In the genomic region with DNA sequence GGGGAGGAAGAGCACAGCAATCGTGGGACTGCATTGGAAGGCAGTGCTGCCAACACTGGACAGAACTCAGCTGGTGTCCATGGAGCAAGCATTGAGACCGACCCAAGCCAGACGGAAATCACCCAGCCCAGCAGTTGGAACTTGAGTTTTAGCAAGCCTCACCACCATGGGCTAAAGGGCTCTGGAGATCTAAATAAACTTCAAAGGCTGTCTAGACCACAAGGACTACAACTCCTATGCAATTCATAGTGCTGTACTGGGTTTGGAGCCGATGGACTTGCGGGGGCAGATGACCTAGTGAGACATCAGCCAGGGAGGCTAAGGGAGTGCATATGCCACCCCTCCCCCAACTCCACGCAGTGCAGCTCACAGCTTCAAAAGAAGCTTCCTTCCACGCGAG, we compare ENCODE assay signal across 16 cellular contexts.
"Had no signal": no experiment of that assay in that cellular context is flagged by ENCODE, and none has a peak within 500 bp of the region (broad histone marks: within the 10 kb centered on the region; RNA-seq: fewer than 3 reads in every experiment).

No MANE protein-coding gene starts in this region.

- H3K9ac ChIP-seq: neural progenitor cell had no signal

- H3K9me3 ChIP-seq: pancreas had no signal

- H3K4me1 ChIP-seq: neural progenitor cell, pancreas had no signal

- H3K4me3 Mint-ChIP-seq: activated CD4-positive, alpha-beta memory T cell treated with anti-CD3 and anti-CD28 coated beads, Interleukin-2, amount 10 ng/mL, durations not matched to agents 7 days and 5 days; activated naive CD8-positive, alpha-beta T cell treated with anti-CD3 and anti-CD28 coated beads, Interleukin-2, amount 50 U/mL, for 24 hours; activated T-cell treated with anti-CD3 and anti-CD28 coated beads, Interleukin-2, amount 50 U/mL, for 72 hours; mesothelial cell of epicardium; neural progenitor cell had no signal

- H3K36me3 ChIP-seq: neural progenitor cell, pancreas had no signal

- H2AFZ ChIP-seq: hepatocyte, neural progenitor cell had no signal

- H3K9me3 Mint-ChIP-seq: activated CD4-positive, alpha-beta memory T cell treated with anti-CD3 and anti-CD28 coated beads, Interleukin-2, amount 10 ng/mL, durations not matched to agents 7 days and 5 days; activated naive CD8-positive, alpha-beta T cell treated with anti-CD3 and anti-CD28 coated beads, Interleukin-2, amount 50 U/mL, for 24 hours; activated T-cell treated with anti-CD3 and anti-CD28 coated beads, Interleukin-2, amount 50 U/mL, for 72 hours; mesothelial cell of epicardium; neural progenitor cell had no signal

- H3K27ac Mint-ChIP-seq: activated CD4-positive, alpha-beta memory T cell treated with anti-CD3 and anti-CD28 coated beads, Interleukin-2, amount 10 ng/mL, durations not matched to agents 7 days and 5 days; activated naive CD8-positive, alpha-beta T cell treated with anti-CD3 and anti-CD28 coated beads, Interleukin-2, amount 50 U/mL, for 24 hours; activated T-cell treated with anti-CD3 and anti-CD28 coated beads, Interleukin-2, amount 50 U/mL, for 72 hours; mesothelial cell of epicardium; neural progenitor cell had no signal

- H3K4me2 ChIP-seq: hepatocyte, neural progenitor cell had no signal

- ATAC-seq: activated naive CD8-positive, alpha-beta T cell treated with anti-CD3 and anti-CD28 coated beads, Interleukin-2, amount 50 U/mL, for 24 hours; activated T-cell treated with anti-CD3 and anti-CD28 coated beads, Interleukin-2, amount 50 U/mL, for 72 hours; pancreas had no signal

- FAIRE-seq: pancreas had no signal

- DNase-seq: activated CD4-positive, alpha-beta memory T cell treated with anti-CD3 and anti-CD28 coated beads, Interleukin-2, amount 10 ng/mL, durations not matched to agents 7 days and 5 days; activated CD4-positive, CD25-positive, alpha-beta regulatory T cell treated with anti-CD3 and anti-CD28 coated beads, Interleukin-2, amount 50 U/mL, for 72 hours; activated naive CD8-positive, alpha-beta T cell treated with anti-CD3 and anti-CD28 coated beads, Interleukin-2, amount 50 U/mL, for 24 hours; activated T-cell treated with anti-CD3 and anti-CD28 coated beads, Interleukin-2, amount 50 U/mL, for 72 hours; effector CD4-positive, alpha-beta T cell; kidney glomerular epithelial cell; pancreas; retina; T-helper 9 cell; trophoblast cell had no signal

- H3K4me3 ChIP-seq: coronary artery, hepatocyte, neural progenitor cell, pancreas, skin epidermis had no signal

- H3K27ac ChIP-seq: coronary artery, epithelial cell of prostate, hepatocyte, neural progenitor cell, pancreas, skin epidermis had no signal

- H3K27me3 ChIP-seq: hepatocyte, neural progenitor cell, pancreas had no signal

- H3K36me3 Mint-ChIP-seq: mesothelial cell of epicardium, neural progenitor cell had no signal

- H3K27me3 Mint-ChIP-seq: activated CD4-positive, alpha-beta memory T cell treated with anti-CD3 and anti-CD28 coated beads, Interleukin-2, amount 10 ng/mL, durations not matched to agents 7 days and 5 days; activated naive CD8-positive, alpha-beta T cell treated with anti-CD3 and anti-CD28 coated beads, Interleukin-2, amount 50 U/mL, for 24 hours had no signal

- H3K79me2 ChIP-seq: hepatocyte had no signal
